1 cellular context compared by ENCODE assay signal in the genomic region with DNA sequence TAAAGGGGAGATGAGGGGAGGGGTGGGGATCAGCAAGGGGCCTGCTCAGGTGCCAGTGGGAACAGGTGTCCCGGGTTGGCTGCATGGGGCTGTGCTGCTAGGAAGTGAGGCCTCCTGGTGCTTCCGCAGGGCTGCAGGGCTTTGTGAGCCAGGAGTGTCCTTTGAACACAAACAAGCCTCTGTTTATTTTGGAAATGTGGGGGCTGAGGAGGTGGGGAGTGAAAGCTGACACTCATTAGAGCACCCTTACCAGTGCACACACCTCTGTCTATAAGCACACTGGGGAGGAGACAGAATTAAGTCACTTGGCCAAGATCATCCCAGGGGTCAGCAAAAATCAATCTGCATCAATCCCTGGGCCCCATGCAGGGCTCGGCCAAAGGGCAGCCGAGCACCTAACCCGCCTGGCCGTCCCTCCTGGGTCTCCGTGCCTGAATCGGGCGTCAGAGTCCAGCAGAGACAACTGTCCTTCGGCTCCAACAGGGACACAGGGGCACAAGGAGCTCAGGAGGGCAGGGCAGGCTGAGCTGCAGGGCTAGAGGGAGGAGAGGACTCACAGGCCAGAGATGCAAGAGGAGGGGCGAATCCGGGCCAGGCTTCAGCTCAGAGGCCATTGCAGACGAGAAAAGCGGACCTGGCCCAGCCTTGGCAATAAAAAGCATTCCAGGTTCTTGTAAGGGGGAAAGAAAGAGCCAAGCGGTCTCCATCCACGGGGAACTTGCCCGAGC.
TF ChIP-seq lines count a peak whose summit lies in the region.

No MANE protein-coding gene starts in this region.

TF ChIP-seq in IMR-90, 13 proteins besides CTCF, POLR2A, EP300 and RAD21 (continued from another document):
- TF ChIP-seq CEBPB (IDR thresholded peaks at IDR 0.05; ENCODE audit: low read depth, low read length): no peak
- TF ChIP-seq MAFK (IDR thresholded peaks at IDR 0.05; ENCODE audit: low read depth, low read length): no peak
- no peak for TF ChIP-seq CHD1 (IDR thresholded peaks at IDR 0.05; ENCODE audit: low read depth, low read length)
- no peak for TF ChIP-seq FOS (IDR thresholded peaks at IDR 0.05; ENCODE audit: low read depth, low read length)
- TF ChIP-seq USF2 (IDR thresholded peaks at IDR 0.05; ENCODE audit: low read depth, low read length): no peak
- TF ChIP-seq MXI1 (IDR thresholded peaks at IDR 0.05; ENCODE audit: borderline replicate concordance, low read depth, low read length): no peak
